Comparison of ENCODE assay signal across 29 cellular contexts in the genomic region with DNA sequence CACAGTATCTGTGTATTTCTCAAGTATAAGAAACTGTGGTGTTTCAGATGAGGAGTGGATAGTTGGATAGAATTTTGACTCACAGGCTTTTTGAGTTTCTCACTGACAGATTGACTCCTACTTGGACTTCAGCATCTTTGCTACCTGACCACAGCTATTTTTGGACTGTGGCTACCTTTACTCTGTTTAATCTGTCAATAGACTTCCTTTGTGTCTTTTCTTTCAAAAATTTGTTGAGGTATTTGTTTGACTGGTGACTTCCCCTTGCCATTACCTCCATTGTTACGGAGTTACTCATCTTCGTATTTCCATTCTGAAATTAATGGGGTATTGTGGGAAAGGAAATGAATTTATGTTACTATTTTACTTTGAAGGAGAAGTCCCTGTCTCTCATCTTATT.
"Had no signal": no experiment of that assay in that cellular context is flagged by ENCODE, and none has a peak within 500 bp of the region (broad histone marks: within the 10 kb centered on the region; RNA-seq: fewer than 3 reads in every experiment).

No MANE protein-coding gene starts in this region.

- H3K36me3 Mint-ChIP-seq: activated CD8-positive, alpha-beta memory T cell treated with anti-CD3 and anti-CD28 coated beads, Interleukin-2, amount 10 ng/mL, durations not matched to agents 7 days and 5 days; activated naive CD8-positive, alpha-beta T cell; brain; natural killer cell; neural progenitor cell; stimulated activated naive B cell treated with anti-CD40 and anti-IgM and Interleukin-4, amounts not matched to agents 10 μg/mL and 1 μg/mL and 100 μg/mL, for 72 hours had no signal

- H3K27ac Mint-ChIP-seq: activated CD4-positive, alpha-beta T cell treated with anti-CD3 and anti-CD28 coated beads for 36 hours; activated CD8-positive, alpha-beta memory T cell treated with anti-CD3 and anti-CD28 coated beads, Interleukin-2, amount 10 ng/mL, durations not matched to agents 7 days and 5 days; activated CD8-positive, alpha-beta T cell treated with anti-CD3 and anti-CD28 coated beads, Interleukin-2, amount 10 ng/mL, durations not matched to agents 7 days and 5 days; activated naive CD8-positive, alpha-beta T cell; brain; natural killer cell; neural progenitor cell; stimulated activated naive B cell treated with anti-CD40 and anti-IgM and Interleukin-4, amounts not matched to agents 10 μg/mL and 1 μg/mL and 100 μg/mL, for 72 hours had no signal

- H3K9ac ChIP-seq: neural progenitor cell had no signal

- H3K9me3 ChIP-seq: left ventricle myocardium inferior, right atrium auricular region, suprapubic skin, tibial artery, upper lobe of right lung had no signal

- H3K79me2 ChIP-seq: hepatocyte had no signal

- H3K4me3 ChIP-seq: cardiac muscle cell, coronary artery, dorsolateral prefrontal cortex, hepatocyte, left ventricle myocardium inferior, lung, neural progenitor cell, right atrium auricular region, smooth muscle cell, suprapubic skin, tibial artery, upper lobe of right lung had no signal

- H3K9me3 Mint-ChIP-seq: neural progenitor cell; stimulated activated naive B cell treated with anti-CD40 and anti-IgM and Interleukin-4, amounts not matched to agents 10 μg/mL and 1 μg/mL and 100 μg/mL, for 72 hours had no signal

- H3K27ac ChIP-seq: cardiac muscle cell, coronary artery, dorsolateral prefrontal cortex, hepatocyte, left ventricle myocardium inferior, neural progenitor cell, right atrium auricular region, suprapubic skin, tibial artery, upper lobe of right lung had no signal

- H3K27me3 ChIP-seq: cardiac muscle cell, dorsolateral prefrontal cortex, hepatocyte, neural progenitor cell, right atrium auricular region, suprapubic skin, tibial artery, upper lobe of right lung had no signal

- FAIRE-seq: frontal cortex had no signal

- H3K4me3 Mint-ChIP-seq: activated CD4-positive, alpha-beta T cell treated with anti-CD3 and anti-CD28 coated beads for 36 hours; activated CD8-positive, alpha-beta memory T cell treated with anti-CD3 and anti-CD28 coated beads, Interleukin-2, amount 10 ng/mL, durations not matched to agents 7 days and 5 days; activated CD8-positive, alpha-beta T cell treated with anti-CD3 and anti-CD28 coated beads, Interleukin-2, amount 10 ng/mL, durations not matched to agents 7 days and 5 days; activated naive CD8-positive, alpha-beta T cell; brain; natural killer cell; neural progenitor cell; stimulated activated naive B cell treated with anti-CD40 and anti-IgM and Interleukin-4, amounts not matched to agents 10 μg/mL and 1 μg/mL and 100 μg/mL, for 72 hours had no signal

- H3K4me2 ChIP-seq: hepatocyte, neural progenitor cell, smooth muscle cell had no signal

- DNase-seq: activated CD4-positive, alpha-beta T cell treated with anti-CD3 and anti-CD28 coated beads for 36 hours; activated CD4-positive, CD25-positive, alpha-beta regulatory T cell; activated CD8-positive, alpha-beta memory T cell treated with anti-CD3 and anti-CD28 coated beads, Interleukin-2, amount 10 ng/mL, durations not matched to agents 7 days and 5 days; activated CD8-positive, alpha-beta T cell treated with anti-CD3 and anti-CD28 coated beads, Interleukin-2, amount 10 ng/mL, durations not matched to agents 7 days and 5 days; activated naive CD4-positive, alpha-beta T cell; activated T-cell treated with anti-CD3 and anti-CD28 coated beads, Interleukin-2, amount 50 U/mL, for 48 hours; anterior cingulate cortex; cerebellar nuclear complex; dorsolateral prefrontal cortex; effector memory CD4-positive, alpha-beta T cell; islet precursor cell; left ventricle myocardium inferior; mesendoderm; natural killer cell; stimulated activated CD4-positive, alpha-beta T cell treated with anti-CD3 and anti-CD28 coated beads, Interleukin-1b, Interleukin-23, amount 100 ng/mL, for 48 hours; stimulated activated naive B cell treated with anti-CD40 and anti-IgM and Interleukin-4, amounts not matched to agents 10 μg/mL and 1 μg/mL and 100 μg/mL, for 72 hours; tibial artery; upper lobe of right lung had no signal

- H3K4me1 ChIP-seq: left ventricle myocardium inferior, neural progenitor cell, right atrium auricular region, suprapubic skin, tibial artery, upper lobe of right lung had no signal

- H3K4me1 Mint-ChIP-seq: activated CD4-positive, alpha-beta T cell treated with anti-CD3 and anti-CD28 coated beads for 36 hours; activated CD8-positive, alpha-beta memory T cell treated with anti-CD3 and anti-CD28 coated beads, Interleukin-2, amount 10 ng/mL, durations not matched to agents 7 days and 5 days; brain; natural killer cell; neural progenitor cell; stimulated activated naive B cell treated with anti-CD40 and anti-IgM and Interleukin-4, amounts not matched to agents 10 μg/mL and 1 μg/mL and 100 μg/mL, for 72 hours had no signal

- ATAC-seq: activated CD4-positive, alpha-beta T cell treated with anti-CD3 and anti-CD28 coated beads for 36 hours; activated CD8-positive, alpha-beta memory T cell treated with anti-CD3 and anti-CD28 coated beads, Interleukin-2, amount 10 ng/mL, durations not matched to agents 7 days and 5 days; activated CD8-positive, alpha-beta T cell treated with anti-CD3 and anti-CD28 coated beads, Interleukin-2, amount 10 ng/mL, durations not matched to agents 7 days and 5 days; natural killer cell; stimulated activated naive B cell treated with anti-CD40 and anti-IgM and Interleukin-4, amounts not matched to agents 10 μg/mL and 1 μg/mL and 100 μg/mL, for 72 hours; upper lobe of right lung had no signal

- H3K36me3 ChIP-seq: cardiac muscle cell, left ventricle myocardium inferior, neural progenitor cell, right atrium auricular region, suprapubic skin, tibial artery, upper lobe of right lung had no signal

- H3K27me3 Mint-ChIP-seq: activated CD8-positive, alpha-beta memory T cell treated with anti-CD3 and anti-CD28 coated beads, Interleukin-2, amount 10 ng/mL, durations not matched to agents 7 days and 5 days; stimulated activated naive B cell treated with anti-CD40 and anti-IgM and Interleukin-4, amounts not matched to agents 10 μg/mL and 1 μg/mL and 100 μg/mL, for 72 hours had no signal

- H2AFZ ChIP-seq: hepatocyte, neural progenitor cell had no signal
